ENCODE assay signal across 1 cellular context in the genomic region with DNA sequence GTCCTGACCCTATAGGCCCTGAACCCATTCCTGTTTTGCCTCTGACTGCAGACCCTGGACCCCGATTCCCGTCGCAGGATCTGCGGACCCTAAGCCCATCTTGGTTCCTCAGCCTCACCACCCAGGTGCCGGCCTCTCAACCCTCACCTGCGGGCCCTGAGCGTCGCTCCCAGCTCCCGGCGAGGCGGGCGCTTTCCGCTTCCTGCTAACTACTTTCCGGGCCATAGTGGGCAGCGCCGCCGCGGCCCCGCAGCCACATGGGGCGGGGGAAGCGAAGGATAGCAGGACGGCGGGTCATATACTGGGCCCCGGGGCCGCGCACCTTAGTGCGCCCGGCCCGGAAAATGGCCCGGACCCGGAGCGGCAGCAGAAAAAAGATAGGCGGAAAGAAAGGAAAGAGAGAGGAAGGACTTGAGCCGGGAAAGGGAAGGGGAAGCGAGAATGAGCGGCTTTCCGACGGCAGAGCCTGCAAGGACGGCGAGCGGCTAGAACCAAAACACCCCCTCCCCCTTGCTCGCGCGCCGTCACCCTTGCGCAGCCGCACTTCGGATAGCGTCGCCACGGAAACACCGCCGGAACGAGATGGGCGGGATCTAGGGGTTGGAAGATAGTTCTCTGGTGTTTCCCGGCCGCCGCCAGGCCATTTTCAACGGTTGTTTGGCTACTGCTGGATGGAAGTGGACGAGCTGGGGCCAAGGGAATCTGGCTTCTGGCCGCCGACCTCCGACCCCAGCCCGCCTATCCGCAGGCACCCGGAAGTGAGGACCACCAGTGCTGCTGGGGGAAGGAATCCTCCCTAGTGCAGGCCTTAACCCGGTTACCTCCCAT.
TF ChIP-seq lines count a peak whose summit lies in the region.

Gene DCAF12 (minus strand): TSS at position 492 of the 828 bp plus-strand sequence. CDS start 267 bp downstream, at position 225.

TF ChIP-seq in HepG2, 621 proteins besides CTCF, POLR2A, EP300 and RAD21 (continued from another document and continues in another):
- TF ChIP-seq NR3C1 (CRISPR knock-in tag; IDR thresholded peaks at IDR 0.05) (no peak), ZNF367 (CRISPR knock-in tag; IDR thresholded peaks at IDR 0.05; ENCODE audit: borderline replicate concordance) (no peak), SUZ12 (IDR thresholded peaks at IDR 0.05; ENCODE audit: low read depth, low read length) (no peak), HDAC1 (CRISPR knock-in tag; IDR thresholded peaks at IDR 0.05) (peak; percentile 91), MAZ (IDR thresholded peaks at IDR 0.05; ENCODE audit: borderline replicate concordance, low read depth, low read length) (no peak), MAZ (CRISPR knock-in tag; IDR thresholded peaks at IDR 0.05; ENCODE audit: low read depth) (peak; percentile 64), ADNP (CRISPR knock-in tag; IDR thresholded peaks at IDR 0.05) (no peak), ZNF232 (CRISPR knock-in tag; IDR thresholded peaks at IDR 0.05; ENCODE audit: borderline replicate concordance) (no peak; the same call in 1 of the 2 replicates), MED8 (CRISPR knock-in tag; IDR thresholded peaks at IDR 0.05; ENCODE audit: insufficient replicate concordance) (peak; percentile 77), POGZ (CRISPR knock-in tag; IDR thresholded peaks at IDR 0.05) (peak; percentile 70; the same call in 1 of the 2 replicates), IKZF1 (IDR thresholded peaks at IDR 0.05) (no peak), ZNF296 (CRISPR knock-in tag; conservative IDR thresholded peaks at IDR 0.05) (0 out of 2 replicates have a peak, but pooled peaks have one; percentile 19), DZIP1 (CRISPR knock-in tag; IDR thresholded peaks at IDR 0.05) (no peak), BRCA1 (CRISPR knock-in tag; IDR thresholded peaks at IDR 0.05) (0 out of 2 replicates have a peak, but pooled peaks have one; percentile 6), DNMT1 (CRISPR knock-in tag; IDR thresholded peaks at IDR 0.05) (no peak), ZNF280D (CRISPR knock-in tag; IDR thresholded peaks at IDR 0.05) (peak; percentile 80; the same call in 1 of the 2 replicates), ZNF24 (IDR thresholded peaks at IDR 0.05) (peak; percentile 60; the same call in 1 of the 2 replicates), U2AF2 (IDR thresholded peaks at IDR 0.05; ENCODE audit: low read depth, low read length) (0 out of 2 replicates have a peak, but pooled peaks have one; percentile 27), GABPB1 (CRISPR knock-in tag; IDR thresholded peaks at IDR 0.05) (peak; percentile 87), RARG (CRISPR knock-in tag; IDR thresholded peaks at IDR 0.05; ENCODE audit: low read depth) (peak; percentile 68; the same call in 1 of the 2 replicates), CHD2 (IDR thresholded peaks at IDR 0.05; ENCODE audit: low read depth, low read length) (no peak), HNRNPK (IDR thresholded peaks at IDR 0.05; ENCODE audit: low read depth, low read length, poor library complexity, severe bottlenecking) (peak; percentile 62), MZF1 (CRISPR knock-in tag; IDR thresholded peaks at IDR 0.05; ENCODE audit: borderline replicate concordance) (no peak), MATR3 (CRISPR knock-in tag; IDR thresholded peaks at IDR 0.05) (no peak), TEAD2 (CRISPR knock-in tag; IDR thresholded peaks at IDR 0.05) (no peak), RBM39 (IDR thresholded peaks at IDR 0.05; ENCODE audit: low read depth, low read length, poor library complexity, severe bottlenecking) (peak; percentile 54), TCF12 (IDR thresholded peaks at IDR 0.05) (no peak), TCF12 (CRISPR knock-in tag; IDR thresholded peaks at IDR 0.05) (peak; percentile 81), TRIM22 (IDR thresholded peaks at IDR 0.05) (no peak), TBX3 (IDR thresholded peaks at IDR 0.05; ENCODE audit: borderline replicate concordance) (peak; percentile 41; the same call in 1 of the 2 replicates), ZNF761 (CRISPR knock-in tag; conservative IDR thresholded peaks at IDR 0.05) (peak; percentile 76; the same call in 1 of the 2 replicates), ZNF780A (CRISPR knock-in tag; IDR thresholded peaks at IDR 0.05) (no peak), RFXAP (CRISPR knock-in tag; IDR thresholded peaks at IDR 0.05; ENCODE audit: borderline replicate concordance) (no peak; the same call in 1 of the 2 replicates), ISX (CRISPR knock-in tag; conservative IDR thresholded peaks at IDR 0.05) (no peak), CCDC6 (CRISPR knock-in tag; IDR thresholded peaks at IDR 0.05) (peak; percentile 62; the same call in 1 of the 2 replicates)
- TF ChIP-seq, protein P1, sequence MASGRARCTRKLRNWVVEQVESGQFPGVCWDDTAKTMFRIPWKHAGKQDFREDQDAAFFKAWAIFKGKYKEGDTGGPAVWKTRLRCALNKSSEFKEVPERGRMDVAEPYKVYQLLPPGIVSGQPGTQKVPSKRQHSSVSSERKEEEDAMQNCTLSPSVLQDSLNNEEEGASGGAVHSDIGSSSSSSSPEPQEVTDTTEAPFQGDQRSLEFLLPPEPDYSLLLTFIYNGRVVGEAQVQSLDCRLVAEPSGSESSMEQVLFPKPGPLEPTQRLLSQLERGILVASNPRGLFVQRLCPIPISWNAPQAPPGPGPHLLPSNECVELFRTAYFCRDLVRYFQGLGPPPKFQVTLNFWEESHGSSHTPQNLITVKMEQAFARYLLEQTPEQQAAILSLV (CRISPR knock-in tag; IDR thresholded peaks at IDR 0.05; ENCODE audit: borderline replicate concordance), result no peak
- TF ChIP-seq, protein P2, sequence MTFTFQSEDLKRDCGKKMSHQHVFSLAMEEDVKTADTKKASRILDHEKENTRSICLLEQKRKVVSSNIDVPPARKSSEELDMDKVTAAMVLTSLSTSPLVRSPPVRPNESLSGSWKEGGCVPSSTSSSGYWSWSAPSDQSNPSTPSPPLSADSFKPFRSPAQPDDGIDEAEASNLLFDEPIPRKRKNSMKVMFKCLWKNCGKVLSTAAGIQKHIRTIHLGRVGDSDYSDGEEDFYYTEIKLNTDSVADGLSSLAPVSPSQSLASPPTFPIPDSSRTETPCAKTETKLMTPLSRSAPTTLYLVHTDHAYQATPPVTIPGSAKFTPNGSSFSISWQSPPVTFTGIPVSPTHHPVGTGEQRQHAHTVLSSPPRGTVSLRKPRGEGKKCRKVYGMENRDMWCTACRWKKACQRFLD (CRISPR knock-in tag; IDR thresholded peaks at IDR 0.05; ENCODE audit: borderline replicate concordance), result no peak; the same call in 1 of the 2 replicates
- TF ChIP-seq, protein P3, sequence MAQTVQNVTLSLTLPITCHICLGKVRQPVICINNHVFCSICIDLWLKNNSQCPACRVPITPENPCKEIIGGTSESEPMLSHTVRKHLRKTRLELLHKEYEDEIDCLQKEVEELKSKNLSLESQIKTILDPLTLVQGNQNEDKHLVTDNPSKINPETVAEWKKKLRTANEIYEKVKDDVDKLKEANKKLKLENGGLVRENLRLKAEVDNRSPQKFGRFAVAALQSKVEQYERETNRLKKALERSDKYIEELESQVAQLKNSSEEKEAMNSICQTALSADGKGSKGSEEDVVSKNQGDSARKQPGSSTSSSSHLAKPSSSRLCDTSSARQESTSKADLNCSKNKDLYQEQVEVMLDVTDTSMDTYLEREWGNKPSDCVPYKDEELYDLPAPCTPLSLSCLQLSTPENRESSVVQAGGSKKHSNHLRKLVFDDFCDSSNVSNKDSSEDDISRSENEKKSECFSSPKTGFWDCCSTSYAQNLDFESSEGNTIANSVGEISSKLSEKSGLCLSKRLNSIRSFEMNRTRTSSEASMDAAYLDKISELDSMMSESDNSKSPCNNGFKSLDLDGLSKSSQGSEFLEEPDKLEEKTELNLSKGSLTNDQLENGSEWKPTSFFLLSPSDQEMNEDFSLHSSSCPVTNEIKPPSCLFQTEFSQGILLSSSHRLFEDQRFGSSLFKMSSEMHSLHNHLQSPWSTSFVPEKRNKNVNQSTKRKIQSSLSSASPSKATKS (CRISPR knock-in tag; IDR thresholded peaks at IDR 0.05), result no peak
- TF ChIP-seq, protein P4, sequence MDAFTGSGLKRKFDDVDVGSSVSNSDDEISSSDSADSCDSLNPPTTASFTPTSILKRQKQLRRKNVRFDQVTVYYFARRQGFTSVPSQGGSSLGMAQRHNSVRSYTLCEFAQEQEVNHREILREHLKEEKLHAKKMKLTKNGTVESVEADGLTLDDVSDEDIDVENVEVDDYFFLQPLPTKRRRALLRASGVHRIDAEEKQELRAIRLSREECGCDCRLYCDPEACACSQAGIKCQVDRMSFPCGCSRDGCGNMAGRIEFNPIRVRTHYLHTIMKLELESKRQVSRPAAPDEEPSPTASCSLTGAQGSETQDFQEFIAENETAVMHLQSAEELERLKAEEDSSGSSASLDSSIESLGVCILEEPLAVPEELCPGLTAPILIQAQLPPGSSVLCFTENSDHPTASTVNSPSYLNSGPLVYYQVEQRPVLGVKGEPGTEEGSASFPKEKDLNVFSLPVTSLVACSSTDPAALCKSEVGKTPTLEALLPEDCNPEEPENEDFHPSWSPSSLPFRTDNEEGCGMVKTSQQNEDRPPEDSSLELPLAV (CRISPR knock-in tag; conservative IDR thresholded peaks at IDR 0.05; ENCODE audit: low read depth), result no peak
- TF ChIP-seq, protein P5, sequence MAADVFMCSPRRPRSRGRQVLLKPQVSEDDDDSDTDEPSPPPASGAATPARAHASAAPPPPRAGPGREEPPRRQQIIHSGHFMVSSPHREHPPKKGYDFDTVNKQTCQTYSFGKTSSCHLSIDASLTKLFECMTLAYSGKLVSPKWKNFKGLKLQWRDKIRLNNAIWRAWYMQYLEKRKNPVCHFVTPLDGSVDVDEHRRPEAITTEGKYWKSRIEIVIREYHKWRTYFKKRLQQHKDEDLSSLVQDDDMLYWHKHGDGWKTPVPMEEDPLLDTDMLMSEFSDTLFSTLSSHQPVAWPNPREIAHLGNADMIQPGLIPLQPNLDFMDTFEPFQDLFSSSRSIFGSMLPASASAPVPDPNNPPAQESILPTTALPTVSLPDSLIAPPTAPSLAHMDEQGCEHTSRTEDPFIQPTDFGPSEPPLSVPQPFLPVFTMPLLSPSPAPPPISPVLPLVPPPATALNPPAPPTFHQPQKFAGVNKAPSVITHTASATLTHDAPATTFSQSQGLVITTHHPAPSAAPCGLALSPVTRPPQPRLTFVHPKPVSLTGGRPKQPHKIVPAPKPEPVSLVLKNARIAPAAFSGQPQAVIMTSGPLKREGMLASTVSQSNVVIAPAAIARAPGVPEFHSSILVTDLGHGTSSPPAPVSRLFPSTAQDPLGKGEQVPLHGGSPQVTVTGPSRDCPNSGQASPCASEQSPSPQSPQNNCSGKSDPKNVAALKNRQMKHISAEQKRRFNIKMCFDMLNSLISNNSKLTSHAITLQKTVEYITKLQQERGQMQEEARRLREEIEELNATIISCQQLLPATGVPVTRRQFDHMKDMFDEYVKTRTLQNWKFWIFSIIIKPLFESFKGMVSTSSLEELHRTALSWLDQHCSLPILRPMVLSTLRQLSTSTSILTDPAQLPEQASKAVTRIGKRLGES (CRISPR knock-in tag; IDR thresholded peaks at IDR 0.05; ENCODE audit: borderline replicate concordance), result no peak; the same call in 1 of the 2 replicates
- TF ChIP-seq, protein P6, sequence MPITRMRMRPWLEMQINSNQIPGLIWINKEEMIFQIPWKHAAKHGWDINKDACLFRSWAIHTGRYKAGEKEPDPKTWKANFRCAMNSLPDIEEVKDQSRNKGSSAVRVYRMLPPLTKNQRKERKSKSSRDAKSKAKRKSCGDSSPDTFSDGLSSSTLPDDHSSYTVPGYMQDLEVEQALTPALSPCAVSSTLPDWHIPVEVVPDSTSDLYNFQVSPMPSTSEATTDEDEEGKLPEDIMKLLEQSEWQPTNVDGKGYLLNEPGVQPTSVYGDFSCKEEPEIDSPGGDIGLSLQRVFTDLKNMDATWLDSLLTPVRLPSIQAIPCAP (CRISPR knock-in tag; IDR thresholded peaks at IDR 0.05; ENCODE audit: low read depth), result no peak
